26 cellular contexts compared by ENCODE assay signal in genomic region chr1:172815740-172816139, GRCh38.
"Had no signal": no experiment of that assay in that cellular context is flagged by ENCODE, and none has a peak within 500 bp of the region (broad histone marks: within the 10 kb centered on the region; RNA-seq: fewer than 3 reads in every experiment).

No MANE protein-coding gene starts in this region.

- H3K27ac Mint-ChIP-seq: activated CD4-positive, alpha-beta memory T cell treated with anti-CD3 and anti-CD28 coated beads, Interleukin-2, amount 10 ng/mL, durations not matched to agents 7 days and 5 days; activated CD8-positive, alpha-beta memory T cell treated with anti-CD3 and anti-CD28 coated beads, Interleukin-2, amount 10 ng/mL, durations not matched to agents 7 days and 5 days; activated naive CD8-positive, alpha-beta T cell treated with anti-CD3 and anti-CD28 coated beads, Interleukin-2, amount 10 ng/mL, durations not matched to agents 7 days and 5 days; activated T-helper 17 cell treated with anti-CD3 and anti-CD28 coated beads, Interleukin-2, amount 50 U/mL, for 72 hours; brain; neural progenitor cell; stimulated activated effector memory CD8-positive, alpha-beta T cell treated with anti-CD3 and anti-CD28 coated beads, Interleukin-12 subunit alpha, Interleukin-12 subunit beta, amount 100 ng/mL, for 72 hours; T-helper 2 cell treated with Interferon-gamma antibody and Interleukin-4, amounts not matched to agents 5 μg/mL and 100 μg/mL, for 36 hours; WTC11 had no signal

- FAIRE-seq: kidney had no signal

- H3K27me3 Mint-ChIP-seq: activated naive CD8-positive, alpha-beta T cell treated with anti-CD3 and anti-CD28 coated beads, Interleukin-2, amount 10 ng/mL, durations not matched to agents 7 days and 5 days; brain had no signal

- DNase-seq: activated CD4-positive, alpha-beta memory T cell treated with anti-CD3 and anti-CD28 coated beads, Interleukin-2, amount 10 ng/mL, durations not matched to agents 7 days and 5 days; activated CD4-positive, alpha-beta T cell treated with anti-CD3 and anti-CD28 coated beads for 4 hours; activated CD8-positive, alpha-beta memory T cell treated with anti-CD3 and anti-CD28 coated beads, Interleukin-2, amount 10 ng/mL, durations not matched to agents 7 days and 5 days; activated naive CD4-positive, alpha-beta T cell treated with Interleukin-2 at 50 U/mL for 16 hours; activated naive CD8-positive, alpha-beta T cell treated with anti-CD3 and anti-CD28 coated beads, Interleukin-2, amount 10 ng/mL, durations not matched to agents 7 days and 5 days; effector CD8-positive, alpha-beta T cell; hippocampal formation; kidney; midbrain; ovary; right lobe of liver; SK-N-SH; stimulated activated CD4-positive, alpha-beta T cell treated with anti-CD3 and anti-CD28 coated beads, Interleukin-4, amount 100 ng/mL, for 1 hour; stomach; upper lobe of right lung had no signal

- H3K36me3 Mint-ChIP-seq: brain; neural progenitor cell; stimulated activated effector memory CD8-positive, alpha-beta T cell treated with anti-CD3 and anti-CD28 coated beads, Interleukin-12 subunit alpha, Interleukin-12 subunit beta, amount 100 ng/mL, for 72 hours had no signal

- H3K4me3 ChIP-seq: esophagus muscularis mucosa, neural progenitor cell, ovary, right lobe of liver, smooth muscle cell, stomach, thoracic aorta, upper lobe of right lung had no signal

- ATAC-seq: activated CD8-positive, alpha-beta memory T cell treated with anti-CD3 and anti-CD28 coated beads, Interleukin-2, amount 10 ng/mL, durations not matched to agents 7 days and 5 days; activated T-helper 17 cell treated with anti-CD3 and anti-CD28 coated beads, Interleukin-2, amount 50 U/mL, for 72 hours; foreskin keratinocyte; left lobe of liver; right lobe of liver; stimulated activated effector memory CD8-positive, alpha-beta T cell treated with anti-CD3 and anti-CD28 coated beads, Interleukin-12 subunit alpha, Interleukin-12 subunit beta, amount 100 ng/mL, for 72 hours; upper lobe of right lung; WTC11 had no signal

- H3K4me3 Mint-ChIP-seq: activated CD4-positive, alpha-beta memory T cell treated with anti-CD3 and anti-CD28 coated beads, Interleukin-2, amount 10 ng/mL, durations not matched to agents 7 days and 5 days; activated CD8-positive, alpha-beta memory T cell treated with anti-CD3 and anti-CD28 coated beads, Interleukin-2, amount 10 ng/mL, durations not matched to agents 7 days and 5 days; activated naive CD8-positive, alpha-beta T cell treated with anti-CD3 and anti-CD28 coated beads, Interleukin-2, amount 10 ng/mL, durations not matched to agents 7 days and 5 days; activated T-helper 17 cell treated with anti-CD3 and anti-CD28 coated beads, Interleukin-2, amount 50 U/mL, for 72 hours; brain; neural progenitor cell; stimulated activated effector memory CD8-positive, alpha-beta T cell treated with anti-CD3 and anti-CD28 coated beads, Interleukin-12 subunit alpha, Interleukin-12 subunit beta, amount 100 ng/mL, for 72 hours; T-helper 2 cell treated with Interferon-gamma antibody and Interleukin-4, amounts not matched to agents 5 μg/mL and 100 μg/mL, for 36 hours; WTC11 had no signal

- H3K4me1 Mint-ChIP-seq: brain, neural progenitor cell, WTC11 had no signal
